In the genomic region with DNA sequence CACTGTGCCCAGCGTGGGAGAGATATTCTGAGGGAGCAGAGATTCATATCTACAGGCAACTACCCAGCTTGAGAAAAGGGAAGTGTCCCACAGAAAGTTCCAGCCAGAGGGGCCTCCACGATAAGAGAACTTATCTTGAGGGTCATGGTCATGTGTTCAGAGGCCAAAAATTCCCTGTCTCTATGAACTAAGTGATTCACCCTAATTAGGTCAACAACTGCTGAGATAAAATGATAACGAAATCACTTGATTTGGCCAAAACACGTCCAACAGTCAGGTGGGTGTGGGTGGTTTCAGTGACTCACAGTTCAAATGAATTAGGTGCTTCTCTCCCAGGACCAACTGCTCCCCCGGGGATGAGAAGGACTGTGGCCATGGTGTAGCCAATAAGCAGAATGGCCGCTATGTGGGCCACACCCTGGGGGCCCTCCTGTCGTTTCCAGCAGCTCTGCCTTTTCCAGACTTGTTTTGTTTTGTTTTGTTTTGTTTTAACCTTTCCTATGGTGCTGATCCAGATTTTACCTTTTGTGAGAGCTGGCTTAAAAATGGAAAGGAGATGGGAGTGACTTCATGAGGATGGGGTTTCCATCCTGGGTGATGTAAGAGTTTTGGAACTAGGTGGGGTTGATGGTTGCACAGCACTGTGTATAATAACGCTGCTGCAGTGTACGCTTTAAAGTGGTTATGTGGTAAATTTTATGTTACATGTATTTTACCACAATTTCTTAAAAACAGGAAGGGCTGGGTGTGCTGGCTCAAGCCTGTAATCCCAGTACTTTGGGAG, we compare ENCODE assay signal across 11 cellular contexts. TPM values are rescaled to one million over a fixed set of nuclear protein-coding genes. Genes with fewer than 3 reads are reported as not detected.
DNase-seq lines count a peak whose midpoint lies in the region; ATAC-seq and TF ChIP-seq lines count a peak whose summit lies in the region.
"Had no signal": no experiment of that assay in that cellular context is flagged by ENCODE, and none has a peak within 500 bp of the region (broad histone marks: within the 10 kb centered on the region; RNA-seq: fewer than 3 reads in every experiment).

No MANE protein-coding gene starts in this region.

- H3K9me3 ChIP-seq in DND-41 (ENCODE audit: insufficient read depth, low read length, severe bottlenecking) (no peaks in the 10 kb centered on the region), Panc1 (ENCODE audit: control insufficient read depth, insufficient read depth, low read depth, low read length) (no peaks in the 10 kb centered on the region), SJCRH30 (replicated peaks) (no peaks in the 10 kb centered on the region), ascending aorta (no peaks in the 10 kb centered on the region)
- H3K9me3 ChIP-seq: gastrocnemius medialis had no signal

- BruUV-seq in Panc1 (replicated peaks; lab: Mats Ljungman, UMichigan) = no TSS peak

- H3K9me3 Mint-ChIP-seq in activated T-helper 17 cell treated with anti-CD3 and anti-CD28 coated beads, Interleukin-2, amount 50 U/mL, for 72 hours = no peaks in the 10 kb centered on the region

- no peaks in the 10 kb centered on the region for H3K4me1 ChIP-seq in DND-41 (ENCODE audit: insufficient read depth, low read length)
- no peaks in the 10 kb centered on the region; the same call in 1 of the 2 replicates for H3K4me1 ChIP-seq in Panc1 (ENCODE audit: control insufficient read depth, insufficient read depth, low read length)
- H3K4me1 ChIP-seq in SJCRH30 = peaks cover 11% of the 10 kb centered on the region
- H3K4me1 ChIP-seq in ascending aorta = no peaks in the 10 kb centered on the region
- H3K4me1 ChIP-seq: gastrocnemius medialis had no signal

- H3K4me2 ChIP-seq in DND-41 (ENCODE audit: insufficient read depth, low read length) = no peak overlapping the region

- no peaks in the 10 kb centered on the region for H3K36me3 ChIP-seq in DND-41 (ENCODE audit: insufficient read depth, low read length)
- no peaks in the 10 kb centered on the region for H3K36me3 ChIP-seq in Panc1 (ENCODE audit: control insufficient read depth, insufficient read depth, low read length)
- no peaks in the 10 kb centered on the region for H3K36me3 ChIP-seq in SJCRH30
- H3K36me3 ChIP-seq in ascending aorta = no peaks in the 10 kb centered on the region
- H3K36me3 ChIP-seq: gastrocnemius medialis had no signal

- H2AFZ ChIP-seq in DND-41 (ENCODE audit: low read depth, low read length) = no peak overlapping the region

- POLR2A ChIA-PET in Panc1 (lab: Charles Lee) = interaction anchor here (0.6 kb wide), 1 partner anchor 337 kb away, joined by 6 read pairs; no protein-coding TSS in a partner anchor

- CTCF ChIA-PET in Panc1 (lab: Charles Lee) = interaction anchor here (1.7 kb wide), 1 partner anchor 14 kb away, joined by 15 read pairs; no protein-coding TSS in a partner anchor

- no peak for TF ChIP-seq CTCF in DND-41 (IDR thresholded peaks at IDR 0.05; ENCODE audit: borderline replicate concordance, extremely low read depth, low read length, poor library complexity, severe bottlenecking)
- TF ChIP-seq CTCF in Panc1 (IDR thresholded peaks at IDR 0.05) = no peak
- TF ChIP-seq CTCF in ascending aorta (IDR thresholded peaks at IDR 0.05) = no peak

- H3K27me3 ChIP-seq in DND-41 (ENCODE audit: insufficient read depth, low read length, poor library complexity) (peaks cover 6% of the 10 kb centered on the region), Panc1 (ENCODE audit: control insufficient read depth, insufficient read depth, low read length) (no peaks in the 10 kb centered on the region), SJCRH30 (peaks cover 4% of the 10 kb centered on the region; the same call in 1 of the 2 replicates), ascending aorta (no peaks in the 10 kb centered on the region)

- no peak overlapping the region for H3K9ac ChIP-seq in DND-41 (ENCODE audit: low read depth, low read length)

- DNase-seq in DND-41 (peak; percentile 22), Panc1 (ENCODE audit: low read depth, low spot score) (no peak), G401 (ENCODE audit: low spot score) (no peak), SJCRH30 (no peak), ascending aorta (ENCODE audit: low spot score in 2 of 2) (no peak)
- DNase-seq in stimulated activated CD4-positive, alpha-beta T cell treated with anti-CD3 and anti-CD28 coated beads, Interleukin-12 subunit alpha, Interleukin-12 subunit beta, amount 100 ng/mL, for 48 hours (ENCODE audit: low read depth in 2 of 3, low spot score in 1 of 3) = peak; percentile 52 to 60 (median 54)
- DNase-seq: gastrocnemius medialis, NCI-H1092 had no signal

- ATAC-seq in DND-41 (ENCODE audit: insufficient read depth, low read depth) (peak; percentile 79), Panc1 (peak; percentile 79), HG03571 (IDR thresholded peaks at IDR 0.05; ENCODE audit: unreplicated experiment) (no peak)
- ATAC-seq in activated T-helper 17 cell treated with anti-CD3 and anti-CD28 coated beads, Interleukin-2, amount 50 U/mL, for 72 hours (replicated peaks) = peak; percentile 82
- ATAC-seq: gastrocnemius medialis had no signal

- no peaks in the 10 kb centered on the region for H3K27me3 Mint-ChIP-seq in activated T-helper 17 cell treated with anti-CD3 and anti-CD28 coated beads, Interleukin-2, amount 50 U/mL, for 72 hours

- peak overlapping the region; percentile 68 for H3K4me3 Mint-ChIP-seq in activated T-helper 17 cell treated with anti-CD3 and anti-CD28 coated beads, Interleukin-2, amount 50 U/mL, for 72 hours

- no peaks in the 10 kb centered on the region for H3K36me3 Mint-ChIP-seq in activated T-helper 17 cell treated with anti-CD3 and anti-CD28 coated beads, Interleukin-2, amount 50 U/mL, for 72 hours (ENCODE audit: low read depth)

- no peak overlapping the region for H3K27ac ChIP-seq in DND-41 (ENCODE audit: low read length)
- H3K27ac ChIP-seq in Panc1 (ENCODE audit: low read length) = no peak overlapping the region
- no peak overlapping the region for H3K27ac ChIP-seq in SJCRH30
- H3K27ac ChIP-seq in ascending aorta = no peak overlapping the region
- H3K27ac ChIP-seq: gastrocnemius medialis had no signal

- peak overlapping the region; percentile 99 for H3K27ac Mint-ChIP-seq in activated T-helper 17 cell treated with anti-CD3 and anti-CD28 coated beads, Interleukin-2, amount 50 U/mL, for 72 hours

- H3K4me3 ChIP-seq in DND-41 (ENCODE audit: low read depth in 1 of 2, low read length in 2 of 2) = no peak overlapping the region
- H3K4me3 ChIP-seq in Panc1 (ENCODE audit: low read depth in 2 of 2, low read length in 2 of 2) = no peak overlapping the region
- no peak overlapping the region for H3K4me3 ChIP-seq in SJCRH30
- H3K4me3 ChIP-seq in ascending aorta = no peak overlapping the region
- H3K4me3 ChIP-seq: gastrocnemius medialis had no signal

- no peaks in the 10 kb centered on the region for H4K20me1 ChIP-seq in DND-41 (ENCODE audit: insufficient read depth, low read length)

- in situ Hi-C loops in Panc1 (cut with HindIII; ENCODE audit: low pct_unique_long_range_greater_than_20kb, low sequenced_read_pairs) (no loop called here), G401 (cut with HindIII; ENCODE audit: low sequenced_read_pairs) (no loop called here)

- no peaks in the 10 kb centered on the region for H3K79me2 ChIP-seq in DND-41 (ENCODE audit: insufficient read depth, low read length)

- peaks cover 16% of the 10 kb centered on the region for H3K4me1 Mint-ChIP-seq in activated T-helper 17 cell treated with anti-CD3 and anti-CD28 coated beads, Interleukin-2, amount 50 U/mL, for 72 hours

- intact Hi-C loops in Panc1 (cut with micrococcal nuclease; ENCODE audit: unreplicated experiment) (no loop called here), ascending aorta (cut with DNase I) (no loop called here)

RNA-seq across cellular contexts. Expression of a gene that starts 8.7 kb away (rescaled TPM):
- not detected for total RNA-seq in Panc1 (2021; ENCODE audit: unreplicated experiment)
- polyA plus RNA-seq in Panc1 (2012; ENCODE audit: insufficient read length) = not detected
- total RNA-seq in activated T-helper 17 cell treated with anti-CD3 and anti-CD28 coated beads, Interleukin-2, amount 50 U/mL, for 72 hours = 1 to 10 TPM in 1 of 2 donors, under 1 TPM in 1; 0.19 to 1.6 TPM
- total RNA-seq in G401 (2014; rRNA removed; shearing (Covaris generic)) = not detected in 2 replicates
- total RNA-seq in SJCRH30 (2014; rRNA removed; shearing (Covaris generic)) = not detected in 2 replicates
- total RNA-seq in ascending aorta = not detected
- total RNA-seq: gastrocnemius medialis had no signal
- polyA plus RNA-seq: neural cell had no signal

RNA-seq across cellular contexts. Expression of a gene that starts 43.2 kb away (rescaled TPM):
- total RNA-seq in Panc1 (2021; ENCODE audit: unreplicated experiment) (not detected), ascending aorta (11.7 TPM)
- not detected for polyA plus RNA-seq in Panc1 (2012; ENCODE audit: insufficient read length)
- total RNA-seq in activated T-helper 17 cell treated with anti-CD3 and anti-CD28 coated beads, Interleukin-2, amount 50 U/mL, for 72 hours = under 1 TPM; 0.11 to 0.53 TPM
- not detected in 2 replicates for total RNA-seq in G401 (2014; rRNA removed; shearing (Covaris generic))
- total RNA-seq in SJCRH30 (2014; rRNA removed; shearing (Covaris generic)) = not detected in 2 replicates
- polyA plus RNA-seq: neural cell had no signal

Comparison
In these comparisons a context has a peak if more than half of its experiments do, and no peak if none do; other contexts are left out.
1. DNase-seq: peak in DND-41 (single experiment) and stimulated activated CD4-positive, alpha-beta T cell treated with anti-CD3 and anti-CD28 coated beads, Interleukin-12 subunit alpha, Interleukin-12 subunit beta, amount 100 ng/mL, for 48 hours (3 of 3); none in Panc1 (single experiment), G401 (single experiment), SJCRH30 (0 of 2) and ascending aorta (0 of 2).